In genomic region chr4:37629713-37630112, GRCh38 we compare ENCODE assay signal across 21 cellular contexts.
"Had no signal": no experiment of that assay in that cellular context is flagged by ENCODE, and none has a peak within 500 bp of the region (broad histone marks: within the 10 kb centered on the region; RNA-seq: fewer than 3 reads in every experiment).

No MANE protein-coding gene starts in this region.

- H3K27ac Mint-ChIP-seq: activated CD4-positive, alpha-beta memory T cell treated with anti-CD3 and anti-CD28 coated beads for 36 hours; activated CD4-positive, alpha-beta T cell treated with anti-CD3 and anti-CD28 coated beads, Interleukin-2, amount 10 ng/mL, durations not matched to agents 7 days and 5 days; activated naive CD4-positive, alpha-beta T cell treated with anti-CD3 and anti-CD28 coated beads, Interleukin-2, amount 50 U/mL, for 72 hours; activated naive CD8-positive, alpha-beta T cell treated with anti-CD3 and anti-CD28 coated beads, Interleukin-2, amount 50 U/mL, for 24 hours had no signal

- H3K9me3 Mint-ChIP-seq: activated CD4-positive, alpha-beta memory T cell treated with anti-CD3 and anti-CD28 coated beads for 36 hours; activated CD4-positive, alpha-beta T cell treated with anti-CD3 and anti-CD28 coated beads, Interleukin-2, amount 10 ng/mL, durations not matched to agents 7 days and 5 days; activated naive CD4-positive, alpha-beta T cell treated with anti-CD3 and anti-CD28 coated beads, Interleukin-2, amount 50 U/mL, for 72 hours; activated naive CD8-positive, alpha-beta T cell treated with anti-CD3 and anti-CD28 coated beads, Interleukin-2, amount 50 U/mL, for 24 hours; activated T-cell treated with anti-CD3 and anti-CD28 coated beads, Interleukin-2, amount 50 U/mL, for 4 hours had no signal

- H3K27me3 Mint-ChIP-seq: activated CD4-positive, alpha-beta memory T cell treated with anti-CD3 and anti-CD28 coated beads for 36 hours; activated CD4-positive, alpha-beta T cell treated with anti-CD3 and anti-CD28 coated beads, Interleukin-2, amount 10 ng/mL, durations not matched to agents 7 days and 5 days; activated naive CD8-positive, alpha-beta T cell treated with anti-CD3 and anti-CD28 coated beads, Interleukin-2, amount 50 U/mL, for 24 hours had no signal

- ATAC-seq: activated naive CD4-positive, alpha-beta T cell treated with anti-CD3 and anti-CD28 coated beads, Interleukin-2, amount 50 U/mL, for 72 hours; activated naive CD8-positive, alpha-beta T cell treated with anti-CD3 and anti-CD28 coated beads, Interleukin-2, amount 50 U/mL, for 24 hours; activated T-cell treated with anti-CD3 and anti-CD28 coated beads, Interleukin-2, amount 50 U/mL, for 4 hours had no signal

- H3K27ac ChIP-seq: ascending aorta, body of pancreas, VCaP had no signal

- H3K9me3 ChIP-seq: ascending aorta, body of pancreas had no signal

- H3K4me1 Mint-ChIP-seq: activated CD4-positive, alpha-beta T cell treated with anti-CD3 and anti-CD28 coated beads, Interleukin-2, amount 10 ng/mL, durations not matched to agents 7 days and 5 days; activated naive CD8-positive, alpha-beta T cell treated with anti-CD3 and anti-CD28 coated beads, Interleukin-2, amount 50 U/mL, for 24 hours had no signal

- H3K27me3 ChIP-seq: ascending aorta, body of pancreas had no signal

- H3K4me3 ChIP-seq: ascending aorta, body of pancreas had no signal

- H3K4me3 Mint-ChIP-seq: activated CD4-positive, alpha-beta memory T cell treated with anti-CD3 and anti-CD28 coated beads for 36 hours; activated CD4-positive, alpha-beta T cell treated with anti-CD3 and anti-CD28 coated beads, Interleukin-2, amount 10 ng/mL, durations not matched to agents 7 days and 5 days; activated naive CD8-positive, alpha-beta T cell treated with anti-CD3 and anti-CD28 coated beads, Interleukin-2, amount 50 U/mL, for 24 hours; activated T-cell treated with anti-CD3 and anti-CD28 coated beads, Interleukin-2, amount 50 U/mL, for 4 hours had no signal

- DNase-seq: activated CD4-positive, alpha-beta memory T cell treated with anti-CD3 and anti-CD28 coated beads for 36 hours; activated CD4-positive, alpha-beta T cell treated with anti-CD3 and anti-CD28 coated beads, Interleukin-2, amount 10 ng/mL, durations not matched to agents 7 days and 5 days; activated CD4-positive, CD25-positive, alpha-beta regulatory T cell; activated CD8-positive, alpha-beta memory T cell treated with anti-CD3 and anti-CD28 coated beads for 24 hours; activated effector memory CD4-positive, alpha-beta T cell treated with anti-CD3 and anti-CD28 coated beads, Interleukin-2, amount 50 U/mL, for 16 hours; activated naive CD4-positive, alpha-beta T cell treated with Interleukin-2 at 50 U/mL for 16 hours; activated naive CD8-positive, alpha-beta T cell treated with anti-CD3 and anti-CD28 coated beads, Interleukin-2, amount 50 U/mL, for 24 hours; activated T-cell treated with anti-CD3 and anti-CD28 coated beads, Interleukin-2, amount 50 U/mL, for 4 hours; Kasumi-1; NCI-H146; NCI-H187 treated with DMSO at 0.1 percent for 48 hours; NCI-H2081 treated with DMSO at 0.1 percent for 48 hours; NCI-H446; NCI-H524; SIG-M5; T-helper 2 cell; T1000 had no signal

- H3K4me1 ChIP-seq: ascending aorta, body of pancreas had no signal
